15 cellular contexts compared by ENCODE assay signal in the genomic region with DNA sequence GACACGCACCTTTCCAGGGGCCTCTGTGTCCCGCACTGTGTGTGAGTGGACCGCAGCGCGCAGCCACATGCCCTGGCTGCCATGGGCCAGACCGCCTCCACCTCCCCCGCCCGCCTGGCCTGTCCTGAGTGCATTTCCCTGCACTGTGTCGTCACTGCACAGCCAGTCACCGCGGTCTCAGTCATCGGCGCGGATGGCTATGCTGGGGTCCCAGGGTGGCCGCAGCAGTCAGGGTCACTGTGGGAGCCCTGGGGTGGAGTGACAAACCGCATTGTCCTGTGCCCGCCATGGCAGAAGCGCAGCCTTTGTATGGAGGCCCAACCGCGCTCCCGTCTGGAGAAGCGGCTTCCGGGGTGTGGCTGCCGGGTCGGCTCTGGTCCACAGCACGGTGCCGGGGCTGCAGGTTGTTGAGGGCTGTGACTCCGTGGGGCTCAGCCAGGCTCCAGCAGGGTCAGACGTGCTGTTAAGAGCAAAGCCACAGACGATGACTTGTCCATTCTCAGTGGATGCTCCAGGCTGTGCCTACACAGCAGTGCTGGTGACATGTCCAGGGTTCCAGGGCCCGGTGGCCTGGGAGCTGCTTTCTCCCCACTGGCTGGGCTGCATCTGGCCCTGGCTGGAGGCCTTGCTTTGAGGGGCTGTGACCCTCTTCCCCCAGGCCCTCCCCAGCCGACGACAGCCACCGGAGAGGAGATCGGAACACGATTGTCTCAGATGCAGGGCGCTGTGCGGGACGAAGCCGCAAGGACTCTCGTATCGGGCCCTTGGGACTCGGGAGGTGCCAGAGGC.
"Had no signal": no experiment of that assay in that cellular context is flagged by ENCODE, and none has a peak within 500 bp of the region (broad histone marks: within the 10 kb centered on the region; RNA-seq: fewer than 3 reads in every experiment).

No MANE protein-coding gene starts in this region.

- H3K36me3 ChIP-seq: colonic mucosa had no signal

- H3K27ac ChIP-seq: colonic mucosa, heart left ventricle, neutrophil, suprapubic skin, tibial nerve, upper lobe of right lung had no signal

- H3K4me3 ChIP-seq: colonic mucosa, heart left ventricle, mucosa of descending colon, suprapubic skin, tibial nerve, upper lobe of right lung had no signal

- ATAC-seq: heart left ventricle; mucosa of descending colon; naive thymus-derived CD8-positive, alpha-beta T cell; upper lobe of right lung had no signal

- FAIRE-seq: frontal cortex, small intestine had no signal

- H3K4me1 ChIP-seq: colonic mucosa, upper lobe of right lung had no signal

- H3K9me3 ChIP-seq: colonic mucosa, heart left ventricle, mucosa of descending colon, neutrophil, suprapubic skin, tibial nerve, upper lobe of right lung had no signal

- DNase-seq: colonic mucosa; heart left ventricle; hippocampal formation; kidney glomerular epithelial cell; mucosa of descending colon; naive thymus-derived CD8-positive, alpha-beta T cell; posterior cingulate gyrus; small intestine; stimulated activated CD4-positive, alpha-beta T cell treated with anti-CD3 and anti-CD28 coated beads, Interleukin-2, amount 100 ng/mL, for 48 hours; stimulated activated naive CD4-positive, alpha-beta T cell treated with Interleukin-2 at 50 U/mL for 16 hours; upper lobe of right lung had no signal

- H3K27me3 ChIP-seq: colonic mucosa, heart left ventricle, suprapubic skin, tibial nerve, upper lobe of right lung had no signal
